Comparison of ENCODE assay signal across 8 cellular contexts in the genomic region with DNA sequence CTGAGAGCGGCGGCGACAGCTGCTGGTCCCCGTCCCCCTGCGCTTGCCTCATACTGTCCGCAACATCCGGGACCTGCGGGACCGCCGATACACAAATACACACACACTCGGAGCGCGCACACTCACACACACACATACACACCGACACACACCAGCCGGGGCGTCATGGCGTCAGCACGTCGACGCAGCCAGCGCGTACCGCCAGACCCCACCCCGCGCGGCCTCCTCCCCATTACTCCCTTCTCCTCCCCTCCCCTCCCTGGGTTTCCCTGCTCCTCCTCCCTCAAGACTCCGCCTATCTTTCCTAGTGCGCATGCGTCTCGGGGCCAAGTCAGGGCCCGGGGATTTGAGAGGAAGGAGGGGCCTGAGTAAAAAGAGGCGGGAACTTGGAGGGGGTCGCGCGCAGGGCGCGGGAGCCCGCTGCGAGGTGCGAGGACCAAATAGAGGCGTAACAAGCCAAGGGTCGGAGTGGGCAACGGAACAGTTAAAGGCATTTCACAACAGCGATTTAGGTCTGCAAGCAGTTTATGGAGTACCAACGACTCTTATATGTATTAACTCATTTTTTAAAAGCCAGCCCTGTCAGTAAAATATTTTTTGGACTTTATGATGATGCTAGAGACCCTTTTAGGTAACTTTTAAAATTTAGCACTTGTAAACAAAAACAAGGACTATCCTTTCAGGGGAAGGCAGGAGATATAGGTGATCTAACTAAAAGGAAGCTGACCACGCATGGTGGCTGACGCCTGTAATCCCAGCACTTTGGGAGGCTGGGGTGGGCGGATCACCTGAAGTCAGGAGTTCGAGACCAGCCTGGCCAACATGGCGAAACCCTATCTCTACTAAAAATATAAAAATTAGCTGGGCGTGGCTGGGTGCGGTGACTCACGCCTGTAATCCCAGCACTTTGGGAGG. TPM values are rescaled to one million over a fixed set of nuclear protein-coding genes. Genes with fewer than 3 reads are reported as not detected.
DNase-seq lines count a peak whose midpoint lies in the region; ATAC-seq and TF ChIP-seq lines count a peak whose summit lies in the region.

A gene (minus strand): TSS at position 165 of the 915 bp plus-strand sequence. CDS start 55,287 bp downstream, outside the sequence.

- H3K36me3 Mint-ChIP-seq in activated CD4-positive, alpha-beta T cell treated with anti-CD3 and anti-CD28 coated beads, Interleukin-2, amount 10 ng/mL, durations not matched to agents 7 days and 5 days (ENCODE audit: low read depth) = peaks cover 25% of the 10 kb centered on the region

- H3K36me3 ChIP-seq in BE2C = peaks cover 3% of the 10 kb centered on the region; the same call in 1 of the 2 replicates

- peak within 1 kb of the TSS; percentile 89 for H3K4me3 ChIP-seq in BE2C (ENCODE audit: low read depth, low read length)

- no peak for TF ChIP-seq CTCF in BE2C (IDR thresholded peaks at IDR 0.05; ENCODE audit: low read depth, low read length)

- POLR2A ChIA-PET in activated CD4-positive, alpha-beta T cell treated with anti-CD3 and anti-CD28 coated beads, Interleukin-2, amount 10 ng/mL, durations not matched to agents 7 days and 5 days (lab: Charles Lee) = interaction anchor here (0.6 to 1.3 kb wide), 2 partner anchors 12 to 86 kb away, joined by 4 to 9 read pairs; a partner anchor contains a TSS

- peaks cover 3% of the 10 kb centered on the region; the same call in 1 of the 2 replicates for H3K9me3 ChIP-seq in BE2C

- peaks cover 2% of the 10 kb centered on the region for H3K27me3 Mint-ChIP-seq in activated CD4-positive, alpha-beta T cell treated with anti-CD3 and anti-CD28 coated beads, Interleukin-2, amount 10 ng/mL, durations not matched to agents 7 days and 5 days

- CTCF ChIA-PET in activated CD4-positive, alpha-beta T cell treated with anti-CD3 and anti-CD28 coated beads, Interleukin-2, amount 10 ng/mL, durations not matched to agents 7 days and 5 days (lab: Charles Lee) = interaction anchor here (0.8 to 2.0 kb wide), 4 partner anchors 18 to 108 kb away, joined by 3 to 6 read pairs (median 4); a partner anchor contains a TSS

- no peaks in the 10 kb centered on the region; the same call in 1 of the 2 replicates for H3K4me1 ChIP-seq in BE2C

- peaks cover 4% of the 10 kb centered on the region for H3K9me3 Mint-ChIP-seq in activated CD4-positive, alpha-beta T cell treated with anti-CD3 and anti-CD28 coated beads, Interleukin-2, amount 10 ng/mL, durations not matched to agents 7 days and 5 days

- peak within 1 kb of the TSS; percentile 99 for H3K27ac Mint-ChIP-seq in activated CD4-positive, alpha-beta T cell treated with anti-CD3 and anti-CD28 coated beads, Interleukin-2, amount 10 ng/mL, durations not matched to agents 7 days and 5 days

- DNase-seq in BE2C (peak; percentile 100), GM19240 (ENCODE audit: insufficient read length, low spot score) (peak; percentile 72), NCI-H69 (lab: John Stamatoyannopoulos, UW) (peak; percentile 99), cortex of kidney (lab: John Stamatoyannopoulos, UW) (peak; percentile 52), left kidney (ENCODE audit: low read depth, low spot score) (peak; percentile 100)
- peak; percentile 99 for DNase-seq in activated CD4-positive, alpha-beta T cell treated with anti-CD3 and anti-CD28 coated beads, Interleukin-2, amount 10 ng/mL, durations not matched to agents 7 days and 5 days
- DNase-seq in stimulated activated CD4-positive, alpha-beta T cell treated with anti-CD3 and anti-CD28 coated beads, Interleukin-2, amount 100 ng/mL, for 24 hours = peak; percentile 98 to 99

- H3K4me1 Mint-ChIP-seq in activated CD4-positive, alpha-beta T cell treated with anti-CD3 and anti-CD28 coated beads, Interleukin-2, amount 10 ng/mL, durations not matched to agents 7 days and 5 days = peaks cover 46% of the 10 kb centered on the region

- peak within 1 kb of the TSS; percentile 94 for H3K4me3 Mint-ChIP-seq in activated CD4-positive, alpha-beta T cell treated with anti-CD3 and anti-CD28 coated beads, Interleukin-2, amount 10 ng/mL, durations not matched to agents 7 days and 5 days

- H3K27me3 ChIP-seq in BE2C = no peaks in the 10 kb centered on the region

- ATAC-seq in HG03469 (IDR thresholded peaks at IDR 0.05; ENCODE audit: unreplicated experiment) = peak; percentile 33

RNA-seq across cellular contexts. Expression of the gene that starts here (rescaled TPM):
- polyA plus RNA-seq in BE2C (2012; ENCODE audit: insufficient read depth, insufficient read length, low read depth) = 77.2 TPM
- total RNA-seq in activated CD4-positive, alpha-beta T cell treated with anti-CD3 and anti-CD28 coated beads, Interleukin-2, amount 10 ng/mL, durations not matched to agents 7 days and 5 days = 10 to 100 TPM; 64.1 to 68.1 TPM

Comparison
In these comparisons a context has a peak if more than half of its experiments do, and no peak if none do; other contexts are left out.
1. Peak in every context shown above with its lines: DNase-seq, ATAC-seq and H3K4me3 ChIP-seq.